ENCODE assay signal across 8 cellular contexts in the genomic region with DNA sequence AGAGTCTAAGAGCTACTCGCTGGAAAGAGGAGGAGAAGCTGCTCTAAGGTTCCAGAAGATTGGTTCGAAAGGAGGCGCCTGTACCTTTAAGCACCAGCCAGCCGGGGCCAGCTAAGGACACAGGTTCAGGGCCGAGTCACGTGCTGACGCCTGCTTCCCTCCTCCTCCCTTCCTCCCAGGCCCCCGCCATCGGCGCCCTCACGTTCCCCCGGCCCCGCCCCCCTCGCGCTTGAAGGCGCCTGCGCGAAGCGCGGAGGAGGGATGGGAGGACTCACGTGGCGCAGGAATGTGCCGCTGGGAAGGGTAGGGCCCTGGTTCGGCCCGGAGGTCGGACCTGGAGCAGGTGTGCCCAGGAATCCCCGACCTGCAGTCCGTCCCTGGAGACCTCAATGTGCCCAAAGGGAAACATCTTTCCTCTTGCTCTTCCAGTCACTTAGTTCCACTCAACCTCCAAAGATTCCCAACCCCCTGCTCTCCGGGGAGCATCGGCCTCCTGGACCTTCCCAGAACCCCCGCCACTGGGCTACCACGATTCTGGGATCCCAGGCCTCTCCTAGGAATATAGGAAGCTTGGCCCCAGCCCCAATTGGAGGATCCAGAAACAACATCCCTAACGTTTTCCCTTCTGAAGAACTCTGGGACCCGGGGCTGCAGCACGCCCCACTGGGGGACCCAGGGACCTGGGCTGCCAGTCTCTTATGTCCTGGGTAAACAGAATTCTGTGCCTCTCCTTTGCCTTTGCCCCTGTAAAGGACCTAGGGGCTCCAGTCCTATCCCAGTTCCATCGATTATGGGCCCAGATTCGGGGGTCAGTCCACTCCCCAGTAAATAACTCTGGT. TPM values are rescaled to one million over a fixed set of nuclear protein-coding genes. Genes with fewer than 3 reads are reported as not detected.
DNase-seq lines count a peak whose midpoint lies in the region; ATAC-seq and TF ChIP-seq lines count a peak whose summit lies in the region.

No MANE protein-coding gene starts in this region.

- ATAC-seq in GM21381 (IDR thresholded peaks at IDR 0.05; ENCODE audit: unreplicated experiment) = peak; percentile 36
- ATAC-seq in natural killer cell = peak; percentile 13 to 33 (median 24)
- peak; percentile 31 to 40 for ATAC-seq in stimulated activated naive B cell treated with anti-CD40 and anti-IgM and Interleukin-4, amounts not matched to agents 10 μg/mL and 1 μg/mL and 100 μg/mL, for 72 hours (replicated peaks)

- CTCF ChIA-PET in BJ (lab: Yijun Ruan, JAX) = interaction anchor here (1.4 to 2.3 kb wide), 2 partner anchors 11 kb away, joined by 6 to 9 read pairs; a partner anchor contains a TSS

- intact Hi-C loops in natural killer cell (cut with micrococcal nuclease) = loop anchor here (5.0 to 10.0 kb wide), 6 partner anchors 43 to 1008 kb away; a partner anchor contains a TSS

- no peaks in the 10 kb centered on the region for H3K36me3 Mint-ChIP-seq in natural killer cell
- H3K36me3 Mint-ChIP-seq in stimulated activated naive B cell treated with anti-CD40 and anti-IgM and Interleukin-4, amounts not matched to agents 10 μg/mL and 1 μg/mL and 100 μg/mL, for 72 hours = peaks cover 9 to 20% of the 10 kb centered on the region in 2 donors

- peaks cover 1% of the 10 kb centered on the region; the same call in 1 of the 2 replicates for H3K27me3 ChIP-seq in BJ (ENCODE audit: control insufficient read depth, insufficient read depth, low read length)

- no peaks in the 10 kb centered on the region for H3K27me3 Mint-ChIP-seq in natural killer cell (ENCODE audit: low read depth in 2 of 2)
- no peaks in the 10 kb centered on the region for H3K27me3 Mint-ChIP-seq in stimulated activated naive B cell treated with anti-CD40 and anti-IgM and Interleukin-4, amounts not matched to agents 10 μg/mL and 1 μg/mL and 100 μg/mL, for 72 hours

- H3K36me3 ChIP-seq in BJ (ENCODE audit: control insufficient read depth, insufficient read depth, low read length) = peaks cover 2% of the 10 kb centered on the region; the same call in 1 of the 2 replicates

- TF ChIP-seq CTCF in BJ (IDR thresholded peaks at IDR 0.05; ENCODE audit: insufficient read depth, low read depth, low read length) (no peak), fibroblast of mammary gland (conservative IDR thresholded peaks at IDR 0.05; ENCODE audit: control insufficient read depth, insufficient read depth, low read depth, low read length) (no peak), natural killer cell (IDR thresholded peaks at IDR 0.05) (no peak)

- POLR2A ChIA-PET in BJ (lab: Charles Lee) = interaction anchor here (1.0 kb wide), 1 partner anchor 15 kb away, joined by 3 read pairs; a partner anchor contains a TSS

- H3K9me3 Mint-ChIP-seq in natural killer cell = peaks cover 0 to 4% of the 10 kb centered on the region in 2 donors
- peaks cover 8 to 9% of the 10 kb centered on the region in 2 donors for H3K9me3 Mint-ChIP-seq in stimulated activated naive B cell treated with anti-CD40 and anti-IgM and Interleukin-4, amounts not matched to agents 10 μg/mL and 1 μg/mL and 100 μg/mL, for 72 hours

- TF ChIP-seq POLR2A in Raji (IDR thresholded peaks at IDR 0.05; ENCODE audit: insufficient read depth, low read depth, low read length) = peak; percentile 86

- peaks cover 35 to 46% of the 10 kb centered on the region in 2 donors for H3K4me1 Mint-ChIP-seq in natural killer cell
- H3K4me1 Mint-ChIP-seq in stimulated activated naive B cell treated with anti-CD40 and anti-IgM and Interleukin-4, amounts not matched to agents 10 μg/mL and 1 μg/mL and 100 μg/mL, for 72 hours = peaks cover 42 to 79% of the 10 kb centered on the region in 2 donors

- peak overlapping the region; percentile 65 for H3K4me3 ChIP-seq in BJ (ENCODE audit: low read depth, low read length)
- H3K4me3 ChIP-seq in fibroblast of mammary gland (ENCODE audit: control insufficient read depth, low read depth, low read length) = peak overlapping the region; percentile 33

- peak overlapping the region; percentile 85 to 99 for H3K27ac Mint-ChIP-seq in natural killer cell
- H3K27ac Mint-ChIP-seq in stimulated activated naive B cell treated with anti-CD40 and anti-IgM and Interleukin-4, amounts not matched to agents 10 μg/mL and 1 μg/mL and 100 μg/mL, for 72 hours = peak overlapping the region; percentile 91

- DNase-seq in BJ (ENCODE audit: low read depth) = peak; percentile 66
- DNase-seq in M059J (ENCODE audit: low read depth) = peak; percentile 96
- peak; percentile 87 for DNase-seq in activated T-helper 9 cell treated with anti-CD3 and anti-CD28 coated beads, Interleukin-2, amount 50 U/mL, for 16 hours (ENCODE audit: low read depth)
- DNase-seq in fibroblast of mammary gland (ENCODE audit: low read depth) = peak; percentile 94
- peak; percentile 83 for DNase-seq in natural killer cell
- peak; percentile 91 for DNase-seq in stimulated activated naive B cell treated with anti-CD40 and anti-IgM and Interleukin-4, amounts not matched to agents 10 μg/mL and 1 μg/mL and 100 μg/mL, for 72 hours

- peak overlapping the region; percentile 86 for H3K4me3 Mint-ChIP-seq in natural killer cell
- H3K4me3 Mint-ChIP-seq in stimulated activated naive B cell treated with anti-CD40 and anti-IgM and Interleukin-4, amounts not matched to agents 10 μg/mL and 1 μg/mL and 100 μg/mL, for 72 hours = peak overlapping the region; percentile 85 to 87

RNA-seq across cellular contexts. Expression of a gene that starts 2.5 kb away (rescaled TPM):
- 4.3 and 5.3 TPM in 2 replicates for polyA plus RNA-seq in BJ (2011; rRNA removed)
- 5.2 and 6.0 TPM in 2 replicates for polyA minus RNA-seq in BJ (2011; rRNA and poly(A)+ RNA removed)
- total RNA-seq in M059J (2014; rRNA removed; shearing (Covaris generic)) = 18.5 and 20.1 TPM in 2 replicates
- 10 to 100 TPM; 16.4 to 31.2 (median 24.3) TPM for total RNA-seq in natural killer cell

RNA-seq across cellular contexts. Expression of a gene that starts 11.3 kb away (rescaled TPM):
- 3.0 and 3.2 TPM in 2 replicates for polyA plus RNA-seq in BJ (2011; rRNA removed)
- 0.41 and 1.3 TPM in 2 replicates for polyA minus RNA-seq in BJ (2011; rRNA and poly(A)+ RNA removed)
- 1.9 and 5.1 TPM in 2 replicates for total RNA-seq in M059J (2014; rRNA removed; shearing (Covaris generic))
- 10 to 100 TPM in 2 of 3 donors, 1 to 10 TPM in 1; 9.2 to 11.9 (median 11.0) TPM for total RNA-seq in natural killer cell

RNA-seq across cellular contexts. Expression of a gene that starts 15.3 kb away (rescaled TPM):
- 5.6 and 9.2 TPM in 2 replicates for polyA plus RNA-seq in BJ (2011; rRNA removed)
- 5.1 and 7.5 TPM in 2 replicates for polyA minus RNA-seq in BJ (2011; rRNA and poly(A)+ RNA removed)
- 2.9 and 5.4 TPM in 2 replicates for total RNA-seq in M059J (2014; rRNA removed; shearing (Covaris generic))
- 10 to 100 TPM; 18.6 to 28.3 (median 23.2) TPM for total RNA-seq in natural killer cell

RNA-seq across cellular contexts. Expression of a gene that starts 15.7 kb away (rescaled TPM):
- 1,260 and 1,324 TPM in 2 replicates for polyA plus RNA-seq in BJ (2011; rRNA removed)
- polyA minus RNA-seq in BJ (2011; rRNA and poly(A)+ RNA removed) = 479 and 695 TPM in 2 replicates
- 1,286 and 1,602 TPM in 2 replicates for total RNA-seq in M059J (2014; rRNA removed; shearing (Covaris generic))
- 1,000 to 10,000 TPM in 2 of 3 donors, 100 to 1,000 TPM in 1; 900 to 1,086 (median 1,066) TPM for total RNA-seq in natural killer cell

RNA-seq across cellular contexts. Expression of a gene that starts 19.8 kb away (rescaled TPM):
- 0.16 TPM in 1 of 2 replicates, not detected in the other for polyA plus RNA-seq in BJ (2011; rRNA removed)
- not detected in 2 replicates for polyA minus RNA-seq in BJ (2011; rRNA and poly(A)+ RNA removed)
- total RNA-seq in M059J (2014; rRNA removed; shearing (Covaris generic)) = 0.89 TPM in 1 of 2 replicates, not detected in the other
- 1 to 10 TPM in 2 of 3 donors, under 1 TPM in 1; 0.70 to 1.3 (median 1.1) TPM for total RNA-seq in natural killer cell

Comparison
In these comparisons a context has a peak if more than half of its experiments do, and no peak if none do; other contexts are left out.
1. Peak in every context shown above with its lines: DNase-seq, ATAC-seq and H3K4me3 ChIP-seq.